In genomic region chr5:159874308-159874707, GRCh38 we compare ENCODE assay signal across 2 cellular contexts.
A peak's percentile ranks its signal among the peaks of the same experiment; 100 is the strongest.
TF ChIP-seq lines count a peak whose summit lies in the region.

No MANE protein-coding gene starts in this region.

TF ChIP-seq in A549, 52 proteins besides CTCF, POLR2A, EP300 and RAD21 (continued from another document):
- TF ChIP-seq HMGXB4 (CRISPR knock-in tag; IDR thresholded peaks at IDR 0.05; ENCODE audit: borderline replicate concordance) (no peak), HOXB5 (CRISPR knock-in tag; IDR thresholded peaks at IDR 0.05) (no peak), MAFK (IDR thresholded peaks at IDR 0.05; ENCODE audit: partially characterized antibody) (no peak), FOSL2 (IDR thresholded peaks at IDR 0.05) (peak; percentile 41; the same call in 1 of the 2 replicates), FOSL2 (CRISPR knock-in tag; IDR thresholded peaks at IDR 0.05) (peak; percentile 77), EHF (CRISPR knock-in tag; IDR thresholded peaks at IDR 0.05) (no peak), CEBPB (IDR thresholded peaks at IDR 0.05) (0 out of 4 replicates have a peak, but pooled peaks of 1 of the 2 experiments have one; percentile 6), ZC3H11A (IDR thresholded peaks at IDR 0.05) (no peak), JUNB (IDR thresholded peaks at IDR 0.05) (peak; percentile 56), GATA3 (IDR thresholded peaks at IDR 0.05; ENCODE audit: borderline replicate concordance) (peak; percentile 62; the same call in 1 of the 2 replicates)

TF ChIP-seq in HEK293, 187 proteins besides CTCF, POLR2A, EP300 and RAD21 (continued from another document):
- TF ChIP-seq ZNF488 (tag by site-specific recombination; IDR thresholded peaks at IDR 0.05) (no peak), ZFP3 (tag by site-specific recombination; IDR thresholded peaks at IDR 0.05; ENCODE audit: low read depth) (no peak), ZNF747 (tag by site-specific recombination; IDR thresholded peaks at IDR 0.05) (no peak), GLIS2 (tag by site-specific recombination; IDR thresholded peaks at IDR 0.05) (no peak), ZNF660 (tag by site-specific recombination; IDR thresholded peaks at IDR 0.05) (peak; percentile 79), KLF10 (tag by site-specific recombination; IDR thresholded peaks at IDR 0.05) (no peak), ZBTB49 (tag by site-specific recombination; IDR thresholded peaks at IDR 0.05; ENCODE audit: low read depth) (no peak), ZNF629 (tag by site-specific recombination; IDR thresholded peaks at IDR 0.05) (peak; percentile 58; the same call in 1 of the 2 replicates), PRDM2 (tag by site-specific recombination; IDR thresholded peaks at IDR 0.05; ENCODE audit: borderline replicate concordance) (no peak), HOXD13 (CRISPR knock-in tag; IDR thresholded peaks at IDR 0.05; ENCODE audit: borderline replicate concordance) (no peak), ZNF133 (tag by site-specific recombination; IDR thresholded peaks at IDR 0.05) (no peak), ZBTB7A (tag by site-specific recombination; IDR thresholded peaks at IDR 0.05; ENCODE audit: low read depth) (no peak), ATF2 (tag by site-specific recombination; IDR thresholded peaks at IDR 0.05; ENCODE audit: low read depth) (0 out of 2 replicates have a peak, but pooled peaks have one; percentile 24), HOXC10 (CRISPR knock-in tag; IDR thresholded peaks at IDR 0.05) (no peak), PATZ1 (tag by site-specific recombination; IDR thresholded peaks at IDR 0.05) (0 out of 2 replicates have a peak, but pooled peaks have one; percentile 18), ZNF138 (tag by site-specific recombination; IDR thresholded peaks at IDR 0.05; ENCODE audit: borderline replicate concordance) (no peak), GLI4 (tag by site-specific recombination; IDR thresholded peaks at IDR 0.05) (no peak), ZNF426 (tag by site-specific recombination; IDR thresholded peaks at IDR 0.05) (no peak), ZNF514 (tag by site-specific recombination; IDR thresholded peaks at IDR 0.05) (no peak)
